In genomic region chrX:7318661-7319060, GRCh38 we compare ENCODE assay signal across 14 cellular contexts.
"Had no signal": no experiment of that assay in that cellular context is flagged by ENCODE, and none has a peak within 500 bp of the region (broad histone marks: within the 10 kb centered on the region; RNA-seq: fewer than 3 reads in every experiment).

No MANE protein-coding gene starts in this region.

- ATAC-seq: activated CD8-positive, alpha-beta T cell treated with anti-CD3 and anti-CD28 coated beads for 36 hours; activated T-cell treated with anti-CD3 and anti-CD28 coated beads, Interleukin-2, amount 50 U/mL, for 4 hours; left cardiac atrium; lower lobe of right lung; stimulated activated effector memory CD8-positive, alpha-beta T cell treated with anti-CD3 and anti-CD28 coated beads, Interleukin-12 subunit alpha, Interleukin-12 subunit beta, amount 100 ng/mL, for 72 hours had no signal

- H3K4me1 ChIP-seq: adrenal gland, lower lobe of right lung had no signal

- DNase-seq: activated B cell treated with CpG ODN at 0.5 μM for 24 hours; activated CD4-positive, alpha-beta T cell treated with anti-CD3 and anti-CD28 coated beads for 48 hours; activated CD8-positive, alpha-beta T cell treated with anti-CD3 and anti-CD28 coated beads for 36 hours; activated effector memory CD4-positive, alpha-beta T cell treated with Interleukin-2 at 50 U/mL for 16 hours; activated naive CD4-positive, alpha-beta T cell treated with anti-CD3 and anti-CD28 coated beads, Interleukin-2, amount 50 U/mL, for 16 hours; activated T-cell treated with anti-CD3 and anti-CD28 coated beads, Interleukin-2, amount 50 U/mL, for 4 hours; adrenal gland; glutamatergic neuron; hypothalamus; left cardiac atrium; lower lobe of right lung; ovary had no signal

- H3K27me3 ChIP-seq: adrenal gland, ovary had no signal

- H3K9me3 ChIP-seq: adrenal gland, lower lobe of right lung, ovary had no signal

- H3K4me3 ChIP-seq: adrenal gland, lower lobe of right lung, ovary had no signal

- FAIRE-seq: colon had no signal

- H3K27ac ChIP-seq: adrenal gland, lower lobe of right lung, ovary had no signal

- H3K36me3 ChIP-seq: adrenal gland, lower lobe of right lung, ovary had no signal
